ENCODE assay signal across 8 cellular contexts in the genomic region with DNA sequence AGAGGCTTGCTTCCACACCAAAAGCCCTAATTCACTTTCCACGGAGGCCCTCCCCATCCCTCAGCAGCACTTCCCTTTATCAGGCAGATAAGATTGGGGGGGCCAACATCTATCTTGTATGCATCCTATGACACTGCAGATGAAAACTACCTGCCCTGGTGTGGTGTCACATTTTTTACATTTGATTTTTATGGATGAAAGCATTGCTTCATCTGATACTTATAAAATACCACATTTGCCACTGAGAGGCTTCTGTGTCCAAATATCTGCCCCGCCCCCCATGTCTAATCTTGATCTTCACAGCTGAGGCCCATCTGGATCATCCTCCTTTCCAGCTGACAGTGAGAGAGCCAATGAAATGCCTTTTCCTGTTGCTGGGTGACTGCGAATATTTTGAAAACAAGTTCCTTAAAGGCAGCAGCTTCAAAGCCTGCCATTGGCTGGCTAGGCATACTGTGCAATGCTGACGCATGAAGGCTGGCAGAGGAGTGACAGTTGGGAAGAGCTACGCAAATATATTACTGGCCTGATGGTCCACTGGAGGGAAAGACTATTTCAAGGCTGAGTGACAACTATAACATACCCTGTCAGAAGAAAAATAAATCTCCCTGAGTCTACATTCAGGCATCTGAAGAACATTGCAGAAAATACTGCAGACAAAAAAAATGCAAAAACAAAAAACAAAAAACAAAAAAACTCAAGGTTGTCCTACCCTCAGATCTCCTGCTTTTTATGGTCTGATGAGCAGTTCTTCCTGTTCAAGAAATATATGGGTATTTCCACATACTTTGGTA.
DNase-seq lines count a peak whose midpoint lies in the region; ATAC-seq and TF ChIP-seq lines count a peak whose summit lies in the region.

No MANE protein-coding gene starts in this region.

- no peak for TF ChIP-seq CTCF in HCT116 (IDR thresholded peaks at IDR 0.05 in 2 of 3, conservative IDR thresholded peaks at IDR 0.05 in 1 of 3; ENCODE audit: borderline replicate concordance in 1 of 3, insufficient read depth in 1 of 3, low read depth in 2 of 3, low read length in 2 of 3)

- H3K9me2 ChIP-seq in HCT116 (ENCODE audit: insufficient read depth), result no peaks in the 10 kb centered on the region

- H3K36me3 ChIP-seq in HCT116 (ENCODE audit: control insufficient read depth in 1 of 2, insufficient read depth in 2 of 2, low read length in 2 of 2) (no peaks in the 10 kb centered on the region), neuron (ENCODE audit: insufficient read depth, low read length) (no peaks in the 10 kb centered on the region)

- no peak overlapping the region for H3K27ac ChIP-seq in HCT116 (ENCODE audit: low read depth, low read length)

- H3K4me2 ChIP-seq in HCT116 (ENCODE audit: low read length), result no peak overlapping the region

- ATAC-seq in HCT116 (peak; percentile 59), HG03571 (IDR thresholded peaks at IDR 0.05; ENCODE audit: unreplicated experiment) (no peak), HG03521 (IDR thresholded peaks at IDR 0.05; ENCODE audit: unreplicated experiment) (no peak)

- POLR2A ChIA-PET in HCT116 (lab: Charles Lee), result no interaction called here

- no peaks in the 10 kb centered on the region for H3K79me2 ChIP-seq in HCT116 (ENCODE audit: insufficient read depth, low read length)

- RAD21 ChIA-PET in HCT116 (lab: Charles Lee; ENCODE audit: low non-redundant PET in 1 of 2, low total read pairs in 2 of 2, uncharacterized antibody in 2 of 2, unreplicated experiment in 2 of 2), result no interaction called here

- peak; percentile 79 for DNase-seq in AG20443 (ENCODE audit: low spot score)
- peak; percentile 24 for DNase-seq in HCT116 (ENCODE audit: low read depth, low spot score)
- DNase-seq in T-helper 1 cell, result peak in 3 of 5 donors; percentile 7 to 18 (median 9)
- peak; percentile 71 for DNase-seq in fibroblast of the conjunctiva (ENCODE audit: low read depth)
- no peak for DNase-seq in NCI-H345 (lab: John Stamatoyannopoulos, UW)

- no peak for TF ChIP-seq POLR2A in HCT116 (IDR thresholded peaks at IDR 0.05; ENCODE audit: borderline replicate concordance, extremely low read depth, insufficient read depth, insufficient read length)

- no peak overlapping the region for H3K9ac ChIP-seq in HCT116 (ENCODE audit: low read length)

- H3K4me1 ChIP-seq in HCT116 (ENCODE audit: control insufficient read depth in 1 of 2, insufficient read depth in 2 of 2, low read length in 2 of 2) (peaks cover 0 to 3% of the 10 kb centered on the region in 2 experiments; a peak in 1 of 4 replicates), neuron (ENCODE audit: insufficient read depth, low read length) (peaks cover 24% of the 10 kb centered on the region)

- no peaks in the 10 kb centered on the region for H4K20me1 ChIP-seq in HCT116 (ENCODE audit: insufficient read depth)

- BruUV-seq in HCT116 (replicated peaks; lab: Mats Ljungman, UMichigan), result no TSS peak

- no peaks in the 10 kb centered on the region for H3K9me3 ChIP-seq in HCT116 (ENCODE audit: control insufficient read depth in 1 of 2, insufficient read depth in 1 of 2, low read depth in 1 of 2, low read length in 2 of 2)
- no peaks in the 10 kb centered on the region for H3K9me3 ChIP-seq in neuron (ENCODE audit: low read length)

- intact Hi-C loops in HCT116 (cut with micrococcal nuclease), result no loop called here

- H3K4me3 ChIP-seq in HCT116 (replicated peaks in 1 of 2; ENCODE audit: low read depth in 1 of 2, low read length in 2 of 2), result no peak overlapping the region
- no peak overlapping the region for H3K4me3 ChIP-seq in neuron (ENCODE audit: low read length)

- H2AFZ ChIP-seq in HCT116 (ENCODE audit: low read depth, low read length, poor library complexity, severe bottlenecking) (no peak overlapping the region), neuron (ENCODE audit: low read depth, low read length) (peak overlapping the region; percentile 20)

- TF ChIP-seq RAD21 in HCT116 (IDR thresholded peaks at IDR 0.05; ENCODE audit: low read depth), result no peak

- H3K27me3 ChIP-seq in HCT116 (ENCODE audit: insufficient read depth, low read length), result no peaks in the 10 kb centered on the region
- H3K27me3 ChIP-seq in neuron (ENCODE audit: insufficient read depth, low read length), result no peaks in the 10 kb centered on the region

- CTCF ChIA-PET in HCT116 (lab: Charles Lee), result interaction anchor here (1.0 to 1.2 kb wide), 2 partner anchors 10 to 589 kb away, joined by 3 to 4 read pairs; no protein-coding TSS in a partner anchor

TF ChIP-seq in HCT116, 20 proteins besides CTCF, POLR2A, EP300 and RAD21:
- TF ChIP-seq, protein P1, sequence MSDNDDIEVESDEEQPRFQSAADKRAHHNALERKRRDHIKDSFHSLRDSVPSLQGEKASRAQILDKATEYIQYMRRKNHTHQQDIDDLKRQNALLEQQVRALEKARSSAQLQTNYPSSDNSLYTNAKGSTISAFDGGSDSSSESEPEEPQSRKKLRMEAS (IDR thresholded peaks at IDR 0.05), result no peak
- no peak for TF ChIP-seq YY1 (IDR thresholded peaks at IDR 0.05; ENCODE audit: extremely low read depth, insufficient replicate concordance, low read depth, low read length)
- TF ChIP-seq EZH2phosphoT487 (IDR thresholded peaks at IDR 0.05; ENCODE audit: borderline replicate concordance), result no peak
- TF ChIP-seq CBX3 (IDR thresholded peaks at IDR 0.05; ENCODE audit: low read depth), result no peak
- no peak for TF ChIP-seq EZH2 (IDR thresholded peaks at IDR 0.05)
- no peak for TF ChIP-seq POLR2AphosphoS5 (IDR thresholded peaks at IDR 0.05; ENCODE audit: low read depth, low read length)
- TF ChIP-seq, protein P2, sequence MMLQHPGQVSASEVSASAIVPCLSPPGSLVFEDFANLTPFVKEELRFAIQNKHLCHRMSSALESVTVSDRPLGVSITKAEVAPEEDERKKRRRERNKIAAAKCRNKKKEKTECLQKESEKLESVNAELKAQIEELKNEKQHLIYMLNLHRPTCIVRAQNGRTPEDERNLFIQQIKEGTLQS (IDR thresholded peaks at IDR 0.05), result no peak
- no peak for TF ChIP-seq ZFX (IDR thresholded peaks at IDR 0.05)
- TF ChIP-seq SP1 (IDR thresholded peaks at IDR 0.05; ENCODE audit: low read depth), result no peak
- TF ChIP-seq, protein P3, sequence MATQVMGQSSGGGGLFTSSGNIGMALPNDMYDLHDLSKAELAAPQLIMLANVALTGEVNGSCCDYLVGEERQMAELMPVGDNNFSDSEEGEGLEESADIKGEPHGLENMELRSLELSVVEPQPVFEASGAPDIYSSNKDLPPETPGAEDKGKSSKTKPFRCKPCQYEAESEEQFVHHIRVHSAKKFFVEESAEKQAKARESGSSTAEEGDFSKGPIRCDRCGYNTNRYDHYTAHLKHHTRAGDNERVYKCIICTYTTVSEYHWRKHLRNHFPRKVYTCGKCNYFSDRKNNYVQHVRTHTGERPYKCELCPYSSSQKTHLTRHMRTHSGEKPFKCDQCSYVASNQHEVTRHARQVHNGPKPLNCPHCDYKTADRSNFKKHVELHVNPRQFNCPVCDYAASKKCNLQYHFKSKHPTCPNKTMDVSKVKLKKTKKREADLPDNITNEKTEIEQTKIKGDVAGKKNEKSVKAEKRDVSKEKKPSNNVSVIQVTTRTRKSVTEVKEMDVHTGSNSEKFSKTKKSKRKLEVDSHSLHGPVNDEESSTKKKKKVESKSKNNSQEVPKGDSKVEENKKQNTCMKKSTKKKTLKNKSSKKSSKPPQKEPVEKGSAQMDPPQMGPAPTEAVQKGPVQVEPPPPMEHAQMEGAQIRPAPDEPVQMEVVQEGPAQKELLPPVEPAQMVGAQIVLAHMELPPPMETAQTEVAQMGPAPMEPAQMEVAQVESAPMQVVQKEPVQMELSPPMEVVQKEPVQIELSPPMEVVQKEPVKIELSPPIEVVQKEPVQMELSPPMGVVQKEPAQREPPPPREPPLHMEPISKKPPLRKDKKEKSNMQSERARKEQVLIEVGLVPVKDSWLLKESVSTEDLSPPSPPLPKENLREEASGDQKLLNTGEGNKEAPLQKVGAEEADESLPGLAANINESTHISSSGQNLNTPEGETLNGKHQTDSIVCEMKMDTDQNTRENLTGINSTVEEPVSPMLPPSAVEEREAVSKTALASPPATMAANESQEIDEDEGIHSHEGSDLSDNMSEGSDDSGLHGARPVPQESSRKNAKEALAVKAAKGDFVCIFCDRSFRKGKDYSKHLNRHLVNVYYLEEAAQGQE (IDR thresholded peaks at IDR 0.05; ENCODE audit: low read depth), result no peak
- TF ChIP-seq TCF7L2 (IDR thresholded peaks at IDR 0.05; ENCODE audit: borderline replicate concordance, extremely low read depth, insufficient read depth, insufficient read length), result no peak
- no peak for TF ChIP-seq CEBPB (IDR thresholded peaks at IDR 0.05; ENCODE audit: low read depth)
- TF ChIP-seq JUND (IDR thresholded peaks at IDR 0.05), result no peak
- no peak for TF ChIP-seq SIN3A (IDR thresholded peaks at IDR 0.05; ENCODE audit: low read depth)
- no peak for TF ChIP-seq FOSL1 (IDR thresholded peaks at IDR 0.05; ENCODE audit: low read depth)
- TF ChIP-seq ELF1 (IDR thresholded peaks at IDR 0.05; ENCODE audit: borderline replicate concordance, low read depth), result no peak
